ENCODE assay signal across 14 cellular contexts in the genomic region with DNA sequence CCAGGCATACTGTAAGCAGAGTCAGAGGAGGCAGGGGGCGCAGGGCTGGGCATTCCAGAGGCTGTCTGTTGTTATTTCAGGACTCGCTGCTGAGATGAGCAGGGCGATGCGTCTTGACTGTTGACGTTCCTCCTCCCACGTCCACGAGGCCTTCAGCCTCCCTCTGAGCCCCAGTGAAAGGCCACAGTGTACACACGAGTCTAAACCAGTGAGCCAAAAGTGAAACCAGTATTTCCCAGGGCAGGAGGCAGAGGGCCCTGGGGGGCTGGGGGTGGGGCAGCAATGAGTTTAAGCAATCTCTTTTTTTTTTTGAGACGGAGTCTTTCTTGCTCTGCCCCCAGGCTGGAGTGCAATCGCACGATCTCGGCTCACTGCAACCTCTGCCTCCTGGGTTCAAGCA. TPM values are rescaled to one million over a fixed set of nuclear protein-coding genes. Genes with fewer than 3 reads are reported as not detected.
DNase-seq lines count a peak whose midpoint lies in the region; ATAC-seq and TF ChIP-seq lines count a peak whose summit lies in the region.
"Had no signal": no experiment of that assay in that cellular context is flagged by ENCODE, and none has a peak within 500 bp of the region (broad histone marks: within the 10 kb centered on the region; RNA-seq: fewer than 3 reads in every experiment).

No MANE protein-coding gene starts in this region.

- POLR2A ChIA-PET in Caco-2 (lab: Charles Lee): no interaction called here

- DNase-seq in Caco-2: peak; percentile 28 to 49
- DNase-seq in RPMI7951 (ENCODE audit: low read depth): peak; percentile 62
- DNase-seq in omental fat pad (ENCODE audit: low spot score): no peak
- DNase-seq in NCI-H2171 treated with DMSO at 0.1 percent for 48 hours (lab: John Stamatoyannopoulos, UW): no peak
- DNase-seq in NOMO-1 treated with DMSO at 0.1 percent for 48 hours (lab: John Stamatoyannopoulos, UW; ENCODE audit: unreplicated experiment): no peak
- no peak for DNase-seq in RKO (ENCODE audit: low spot score)
- DNase-seq: activated CD4-positive, alpha-beta memory T cell treated with anti-CD3 and anti-CD28 coated beads, Interleukin-2, amount 10 ng/mL, durations not matched to agents 7 days and 5 days; activated naive CD8-positive, alpha-beta T cell treated with anti-CD3 and anti-CD28 coated beads for 36 hours; NCI-H774; stimulated activated CD4-positive, alpha-beta T cell treated with anti-CD3 and anti-CD28 coated beads, Interleukin-1b, Interleukin-23, amount 100 ng/mL, for 48 hours had no signal

- H3K4me1 Mint-ChIP-seq in Caco-2 (ENCODE audit: low read depth, unreplicated experiment): no peaks in the 10 kb centered on the region
- H3K4me1 Mint-ChIP-seq: activated naive CD8-positive, alpha-beta T cell treated with anti-CD3 and anti-CD28 coated beads for 36 hours had no signal

- WGBS in gastroesophageal sphincter (ENCODE audit: low coverage in 1 of 2), 2 donors: 50 to 61% methylated on average over 1 to 8 of the region's 12 CpGs

- TF ChIP-seq EP300 in gastroesophageal sphincter (IDR thresholded peaks at IDR 0.05): no peak

- peak overlapping the region in 3 of 4 donors; percentile 44 to 75 (median 52) for H3K27ac ChIP-seq in gastroesophageal sphincter

- H3K27me3 ChIP-seq in Caco-2 (replicated peaks; ENCODE audit: control insufficient read depth, insufficient read depth, low read length) (no peaks in the 10 kb centered on the region), gastroesophageal sphincter (no peaks in the 10 kb centered on the region)

- intact Hi-C loops in Caco-2 (cut with micrococcal nuclease; ENCODE audit: unreplicated experiment): no loop called here

- no peak overlapping the region for H3K4me3 Mint-ChIP-seq in Caco-2 (ENCODE audit: unreplicated experiment)
- H3K4me3 Mint-ChIP-seq: activated CD4-positive, alpha-beta memory T cell treated with anti-CD3 and anti-CD28 coated beads, Interleukin-2, amount 10 ng/mL, durations not matched to agents 7 days and 5 days; activated naive CD8-positive, alpha-beta T cell treated with anti-CD3 and anti-CD28 coated beads for 36 hours; natural killer cell treated with Interleukin-12 subunit alpha and Interleukin-12 subunit beta and Interleukin-15 and Interleukin-18, amount 100 ng/mL, for 72 hours; stimulated activated naive CD8-positive, alpha-beta T cell treated with anti-CD3 and anti-CD28 coated beads, Interleukin-15, Interleukin-2, amounts not matched to agents 100 ng/mL and 50 ng/mL, for 24 hours had no signal

- H3K4me3 ChIP-seq in Caco-2 (ENCODE audit: low read depth, low read length) (no peak overlapping the region), gastroesophageal sphincter (no peak overlapping the region)

- no peak for TF ChIP-seq CTCF in Caco-2 (IDR thresholded peaks at IDR 0.05; ENCODE audit: insufficient read depth in 1 of 2, low read depth in 1 of 2, low read length in 1 of 2, severe bottlenecking in 1 of 2, unreplicated experiment in 1 of 2)
- no peak for TF ChIP-seq CTCF in gastroesophageal sphincter (IDR thresholded peaks at IDR 0.05)
- no peak for TF ChIP-seq CTCF in omental fat pad (IDR thresholded peaks at IDR 0.05)

- H3K9me3 Mint-ChIP-seq in Caco-2 (ENCODE audit: unreplicated experiment): no peaks in the 10 kb centered on the region
- H3K9me3 Mint-ChIP-seq: activated CD4-positive, alpha-beta memory T cell treated with anti-CD3 and anti-CD28 coated beads, Interleukin-2, amount 10 ng/mL, durations not matched to agents 7 days and 5 days; activated naive CD8-positive, alpha-beta T cell treated with anti-CD3 and anti-CD28 coated beads for 36 hours; natural killer cell treated with Interleukin-12 subunit alpha and Interleukin-12 subunit beta and Interleukin-15 and Interleukin-18, amount 100 ng/mL, for 72 hours; stimulated activated naive CD8-positive, alpha-beta T cell treated with anti-CD3 and anti-CD28 coated beads, Interleukin-15, Interleukin-2, amounts not matched to agents 100 ng/mL and 50 ng/mL, for 24 hours had no signal

- no peak for TF ChIP-seq POLR2A in gastroesophageal sphincter (IDR thresholded peaks at IDR 0.05)

- ATAC-seq in gastroesophageal sphincter (no peak), omental fat pad (ENCODE audit: low FRiP score) (peak; percentile 78), GM18907 (IDR thresholded peaks at IDR 0.05; ENCODE audit: unreplicated experiment) (no peak)
- ATAC-seq: natural killer cell treated with Interleukin-12 subunit alpha and Interleukin-12 subunit beta and Interleukin-15 and Interleukin-18, amount 100 ng/mL, for 72 hours had no signal

- H3K36me3 ChIP-seq in Caco-2 (ENCODE audit: control insufficient read depth, insufficient read depth, low read length) (no peaks in the 10 kb centered on the region), gastroesophageal sphincter (no peaks in the 10 kb centered on the region)

- H3K9me3 ChIP-seq in Caco-2 (no peaks in the 10 kb centered on the region), gastroesophageal sphincter (no peaks in the 10 kb centered on the region)

- no TSS peak for BruUV-seq in Caco-2 (replicated peaks; lab: Mats Ljungman, UMichigan)

- no peaks in the 10 kb centered on the region for H3K27me3 Mint-ChIP-seq in Caco-2 (ENCODE audit: insufficient read depth, unreplicated experiment)

- no peak overlapping the region for H3K27ac Mint-ChIP-seq in Caco-2 (ENCODE audit: unreplicated experiment)
- H3K27ac Mint-ChIP-seq: activated CD4-positive, alpha-beta memory T cell treated with anti-CD3 and anti-CD28 coated beads, Interleukin-2, amount 10 ng/mL, durations not matched to agents 7 days and 5 days; activated naive CD8-positive, alpha-beta T cell treated with anti-CD3 and anti-CD28 coated beads for 36 hours; natural killer cell treated with Interleukin-12 subunit alpha and Interleukin-12 subunit beta and Interleukin-15 and Interleukin-18, amount 100 ng/mL, for 72 hours; stimulated activated naive CD8-positive, alpha-beta T cell treated with anti-CD3 and anti-CD28 coated beads, Interleukin-15, Interleukin-2, amounts not matched to agents 100 ng/mL and 50 ng/mL, for 24 hours had no signal

- CTCF ChIA-PET in Caco-2 (lab: Charles Lee): interaction anchor here (0.6 kb wide), 1 partner anchor 190 kb away, joined by 5 read pairs; a partner anchor contains a TSS

- H3K36me3 Mint-ChIP-seq in Caco-2 (ENCODE audit: insufficient read depth, unreplicated experiment): peaks cover 73% of the 10 kb centered on the region
- H3K36me3 Mint-ChIP-seq: activated naive CD8-positive, alpha-beta T cell treated with anti-CD3 and anti-CD28 coated beads for 36 hours; natural killer cell treated with Interleukin-12 subunit alpha and Interleukin-12 subunit beta and Interleukin-15 and Interleukin-18, amount 100 ng/mL, for 72 hours had no signal

- H3K4me1 ChIP-seq in Caco-2: peaks cover 37% of the 10 kb centered on the region
- peaks cover 0 to 51% (median 16%) of the 10 kb centered on the region in 3 donors for H3K4me1 ChIP-seq in gastroesophageal sphincter

RNA-seq across cellular contexts. Expression of a gene that starts 21.5 kb away (rescaled TPM):
- total RNA-seq in Caco-2 (2022) (38.8 and 39.3 TPM in 2 replicates), gastroesophageal sphincter (1 to 10 TPM; 2.0 to 5.2 (median 3.7) TPM), omental fat pad (10 to 100 TPM in 2 of 4 donors, 1 to 10 TPM in 2; 2.8 to 14.2 (median 8.4) TPM)
- total RNA-seq in RPMI7951 (2014; rRNA removed; shearing (Covaris generic)): not detected in 2 replicates
- total RNA-seq: activated CD4-positive, alpha-beta memory T cell treated with anti-CD3 and anti-CD28 coated beads, Interleukin-2, amount 10 ng/mL, durations not matched to agents 7 days and 5 days; activated naive CD8-positive, alpha-beta T cell treated with anti-CD3 and anti-CD28 coated beads for 36 hours; natural killer cell treated with Interleukin-12 subunit alpha and Interleukin-12 subunit beta and Interleukin-15 and Interleukin-18, amount 100 ng/mL, for 72 hours had no signal

RNA-seq across cellular contexts. Expression of a gene that starts 35.7 kb away (rescaled TPM):
- total RNA-seq in Caco-2 (2022) (0.21 and 0.50 TPM in 2 replicates), gastroesophageal sphincter (under 1 TPM in 1 of 4 donors, not detected in 3; 0.12 TPM), omental fat pad (100 to 1,000 TPM in 2 of 4 donors, 10 to 100 TPM in 1, not detected in 1; 24.4 to 379 (median 119) TPM)
- total RNA-seq in RPMI7951 (2014; rRNA removed; shearing (Covaris generic)): not detected in 2 replicates
- total RNA-seq: activated CD4-positive, alpha-beta memory T cell treated with anti-CD3 and anti-CD28 coated beads, Interleukin-2, amount 10 ng/mL, durations not matched to agents 7 days and 5 days; natural killer cell treated with Interleukin-12 subunit alpha and Interleukin-12 subunit beta and Interleukin-15 and Interleukin-18, amount 100 ng/mL, for 72 hours had no signal

RNA-seq across cellular contexts. Expression of a gene that starts 45.4 kb away (rescaled TPM):
- not detected in 2 replicates for total RNA-seq in Caco-2 (2022)
- not detected in 2 replicates for total RNA-seq in RPMI7951 (2014; rRNA removed; shearing (Covaris generic))
- total RNA-seq in gastroesophageal sphincter: 1 to 10 TPM in 1 of 4 donors, under 1 TPM in 2, not detected in 1; 0.27 to 5.9 (median 0.47) TPM
- under 1 TPM in 1 of 4 donors, not detected in 3; 0.37 TPM for total RNA-seq in omental fat pad
- total RNA-seq: activated CD4-positive, alpha-beta memory T cell treated with anti-CD3 and anti-CD28 coated beads, Interleukin-2, amount 10 ng/mL, durations not matched to agents 7 days and 5 days; activated naive CD8-positive, alpha-beta T cell treated with anti-CD3 and anti-CD28 coated beads for 36 hours; natural killer cell treated with Interleukin-12 subunit alpha and Interleukin-12 subunit beta and Interleukin-15 and Interleukin-18, amount 100 ng/mL, for 72 hours had no signal

RNA-seq across cellular contexts. Expression of a gene that starts 50.6 kb away (rescaled TPM):
- 44.5 and 47.4 TPM in 2 replicates for total RNA-seq in Caco-2 (2022)
- total RNA-seq in RPMI7951 (2014; rRNA removed; shearing (Covaris generic)): 25.3 and 28.1 TPM in 2 replicates
- 10 to 100 TPM; 19.1 to 46.4 (median 40.9) TPM for total RNA-seq in gastroesophageal sphincter
- total RNA-seq in omental fat pad: 100 to 1,000 TPM in 1 of 4 donors, 10 to 100 TPM in 3; 33.1 to 142 (median 39.1) TPM

Comparison
In these comparisons a context has a peak if more than half of its experiments do, and no peak if none do; other contexts are left out.
1. DNase-seq: peak in Caco-2 (2 of 2) and RPMI7951 (single experiment); none in omental fat pad (single experiment), NCI-H2171 treated with DMSO at 0.1 percent for 48 hours (single experiment), NOMO-1 treated with DMSO at 0.1 percent for 48 hours (single experiment) and RKO (single experiment).